1 cellular context compared by ENCODE assay signal in the genomic region with DNA sequence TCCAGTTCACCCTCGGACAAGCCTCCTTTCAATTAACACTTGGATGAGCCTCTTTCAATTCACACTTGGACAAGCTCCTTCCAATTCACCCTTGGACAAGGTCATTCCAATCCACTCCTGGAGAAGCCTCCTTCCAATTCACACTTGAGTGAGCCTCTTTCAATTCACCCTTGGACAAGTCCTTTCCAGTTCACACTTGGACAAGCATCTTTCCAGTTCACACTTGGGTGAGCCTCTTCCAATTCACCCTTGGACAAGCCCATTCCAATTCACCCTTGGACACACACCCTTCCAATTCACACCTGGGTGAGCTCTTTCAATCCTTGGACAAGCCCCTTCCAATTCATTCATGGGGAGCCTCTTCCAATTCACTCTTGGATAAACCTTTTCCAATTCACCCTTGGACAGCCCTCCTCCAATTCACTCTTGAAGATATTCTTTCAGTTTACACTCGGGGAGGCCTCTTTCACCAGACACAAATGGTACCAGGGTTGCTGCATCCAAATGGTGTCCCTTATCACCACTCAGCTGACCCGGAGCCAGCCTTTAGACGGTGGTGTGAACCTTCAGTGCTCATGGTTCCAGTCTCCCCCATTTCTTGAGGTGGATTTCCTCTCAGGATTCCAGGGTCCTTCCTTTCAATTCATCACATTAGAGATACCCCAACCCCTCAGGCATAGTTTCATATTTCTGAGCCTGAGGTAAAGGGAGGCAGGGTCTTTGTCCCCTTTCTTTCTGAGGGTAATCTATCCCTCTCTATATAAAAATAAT.
TF ChIP-seq lines count a peak whose summit lies in the region.

No MANE protein-coding gene starts in this region.

TF ChIP-seq in HEK293, 187 proteins besides CTCF, POLR2A, EP300 and RAD21 (continued from another document):
- TF ChIP-seq, protein P1, sequence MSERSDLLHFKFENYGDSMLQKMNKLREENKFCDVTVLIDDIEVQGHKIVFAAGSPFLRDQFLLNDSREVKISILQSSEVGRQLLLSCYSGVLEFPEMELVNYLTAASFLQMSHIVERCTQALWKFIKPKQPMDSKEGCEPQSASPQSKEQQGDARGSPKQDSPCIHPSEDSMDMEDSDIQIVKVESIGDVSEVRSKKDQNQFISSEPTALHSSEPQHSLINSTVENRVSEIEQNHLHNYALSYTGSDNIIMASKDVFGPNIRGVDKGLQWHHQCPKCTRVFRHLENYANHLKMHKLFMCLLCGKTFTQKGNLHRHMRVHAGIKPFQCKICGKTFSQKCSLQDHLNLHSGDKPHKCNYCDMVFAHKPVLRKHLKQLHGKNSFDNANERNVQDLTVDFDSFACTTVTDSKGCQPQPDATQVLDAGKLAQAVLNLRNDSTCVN (tag by site-specific recombination; optimal IDR thresholded peaks at IDR 0.05), result no peak
